Comparison of ENCODE assay signal across 8 cellular contexts in the genomic region with DNA sequence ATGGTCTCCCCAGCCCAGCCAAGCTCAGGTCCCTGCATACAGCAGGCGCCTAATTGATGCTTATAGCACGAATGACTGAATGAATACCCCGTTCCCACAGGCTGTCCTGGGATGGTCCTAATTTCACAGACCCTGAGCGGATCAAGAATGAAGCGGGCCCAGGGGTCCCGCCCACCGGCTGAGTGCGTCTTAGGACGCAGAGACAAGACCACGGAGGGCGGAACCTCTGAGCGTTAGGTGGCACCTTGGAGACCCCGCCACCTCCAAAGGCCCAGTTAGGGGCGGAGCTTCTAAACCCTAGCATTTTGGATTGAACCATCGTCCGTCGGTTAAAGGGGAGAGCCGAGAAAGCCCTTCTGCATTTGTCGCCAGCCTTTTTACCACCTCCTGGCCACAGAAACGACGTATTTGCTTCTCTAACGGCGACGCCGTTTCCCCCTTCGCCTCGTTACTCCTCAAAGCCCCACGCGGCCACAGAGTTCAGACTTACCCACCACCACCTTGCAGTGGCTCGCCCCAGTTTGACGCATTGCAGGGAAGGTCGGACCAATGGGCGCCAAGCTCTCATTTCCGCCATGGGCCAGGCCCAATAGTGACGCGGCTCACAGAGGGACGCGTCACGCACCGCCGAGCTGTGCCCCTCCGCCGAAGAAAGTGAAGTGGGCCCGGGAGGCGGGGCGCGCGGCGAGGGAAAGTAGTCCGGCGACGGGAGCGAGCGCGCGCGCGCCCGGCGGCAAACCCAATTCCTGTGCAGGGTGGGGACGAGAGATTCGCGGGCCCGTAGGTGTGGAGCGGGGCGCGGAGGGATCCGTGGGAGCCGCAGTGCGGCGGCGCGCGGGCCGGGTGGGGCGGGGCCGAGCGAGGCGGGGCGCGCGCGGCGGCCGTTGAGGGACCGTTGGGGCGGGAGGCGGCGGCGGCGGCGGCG. TPM values are rescaled to one million over a fixed set of nuclear protein-coding genes. Genes with fewer than 3 reads are reported as not detected.
DNase-seq lines count a peak whose midpoint lies in the region; ATAC-seq and TF ChIP-seq lines count a peak whose summit lies in the region.

No MANE protein-coding gene starts in this region.

- H3K9me3 ChIP-seq in duodenal mucosa (ENCODE audit: control insufficient read depth in 1 of 2, low read length in 2 of 2) (no peaks in the 10 kb centered on the region), right lobe of liver (no peaks in the 10 kb centered on the region)

- TF ChIP-seq CTCF in CD14-positive monocyte (IDR thresholded peaks at IDR 0.05) (no peak), right lobe of liver (IDR thresholded peaks at IDR 0.05) (no peak)

- peaks cover 12 to 16% of the 10 kb centered on the region in 2 donors for H3K36me3 Mint-ChIP-seq in CD14-positive monocyte

- peaks cover 4 to 14% (median 5%) of the 10 kb centered on the region in 3 donors for H3K27me3 Mint-ChIP-seq in CD14-positive monocyte (ENCODE audit: low read depth in 3 of 3)

- peak overlapping the region; percentile 95 to 97 for H3K4me3 Mint-ChIP-seq in CD14-positive monocyte

- H3K36me3 ChIP-seq in duodenal mucosa (ENCODE audit: control insufficient read depth in 1 of 2, insufficient read depth in 2 of 2, low read length in 2 of 2), result peaks cover under 1 to 3% of the 10 kb centered on the region in 2 donors
- no peaks in the 10 kb centered on the region for H3K36me3 ChIP-seq in right lobe of liver

- WGBS in right lobe of liver (ENCODE audit: insufficient coverage, low coverage, low lambda C conversion rate, missing lambda C conversion rate), result under 1% methylated on average over 16 of the region's 93 CpGs

- peaks cover 34% of the 10 kb centered on the region for H3K4me1 Mint-ChIP-seq in CD14-positive monocyte

- peaks cover 4 to 17% (median 15%) of the 10 kb centered on the region in 7 donors for H3K9me3 Mint-ChIP-seq in CD14-positive monocyte

- H3K9ac ChIP-seq in duodenal mucosa (ENCODE audit: low read depth in 1 of 2, low read length in 2 of 2), result peak overlapping the region; percentile 86 to 100

- peak overlapping the region; percentile 100 for H3K27ac Mint-ChIP-seq in CD14-positive monocyte

- H3K4me1 ChIP-seq in duodenal mucosa (ENCODE audit: control insufficient read depth in 1 of 2, insufficient read depth in 2 of 2, low read length in 2 of 2) (peaks cover 14 to 24% of the 10 kb centered on the region in 2 donors), right lobe of liver (peaks cover 0 to 31% (median 11%) of the 10 kb centered on the region in 4 donors)

- intact Hi-C loops in CD14-positive monocyte (cut with micrococcal nuclease), result loop anchor here in 1 of 2 donors (10.0 kb wide), 1 partner anchor 46 kb away; no protein-coding TSS in a partner anchor
- intact Hi-C loops in right lobe of liver (cut with DNase I), result no loop called here

- H3K27ac ChIP-seq in duodenal mucosa (ENCODE audit: low read depth, low read length) (peak overlapping the region; percentile 97), right lobe of liver (peak overlapping the region; percentile 95 to 100 (median 98))

- H3K27me3 ChIP-seq in duodenal mucosa (ENCODE audit: control insufficient read depth in 1 of 2, insufficient read depth in 2 of 2, low read length in 2 of 2) (no peaks in the 10 kb centered on the region), right lobe of liver (no peaks in the 10 kb centered on the region)

- TF ChIP-seq POLR2A in right lobe of liver (IDR thresholded peaks at IDR 0.05), result peak; percentile 76

- H3K4me3 ChIP-seq in duodenal mucosa (ENCODE audit: low read depth in 1 of 2, low read length in 2 of 2), result peak overlapping the region; percentile 91 to 94
- H3K4me3 ChIP-seq in right lobe of liver, result peak overlapping the region; percentile 99 to 100 (median 100)

- DNase-seq in CD14-positive monocyte (ENCODE audit: low spot score), result peak; percentile 97
- peak; percentile 99 for DNase-seq in NCI-H69 (lab: John Stamatoyannopoulos, UW)
- peak; percentile 99 for DNase-seq in activated CD4-positive, alpha-beta T cell treated with anti-CD3 and anti-CD28 coated beads, Interleukin-2, amount 50 U/mL, for 48 hours
- peak; percentile 96 to 98 (median 96) for DNase-seq in right lobe of liver
- peak; percentile 98 for DNase-seq in stimulated activated CD4-positive, alpha-beta T cell treated with anti-CD3 and anti-CD28 coated beads, Interleukin-4, amount 100 ng/mL, for 24 hours

- ATAC-seq in GM19372 (IDR thresholded peaks at IDR 0.05; ENCODE audit: low read depth, unreplicated experiment) (peak; percentile 84), HG03521 (IDR thresholded peaks at IDR 0.05; ENCODE audit: unreplicated experiment) (peak; percentile 77), right lobe of liver (peak; percentile 79 to 87 (median 84))

RNA-seq across cellular contexts. Expression of a gene that starts 0.5 kb away (rescaled TPM):
- 100 to 1,000 TPM; 165 to 177 TPM for polyA plus RNA-seq in CD14-positive monocyte
- 100 to 1,000 TPM in 1 of 6 experiments, 10 to 100 TPM in 5; 83.8 to 119 (median 92.2) TPM for total RNA-seq in right lobe of liver

RNA-seq across cellular contexts. Expression of a gene that starts 24.2 kb away (rescaled TPM):
- polyA plus RNA-seq in CD14-positive monocyte, result 10 to 100 TPM; 12.8 to 14.1 TPM
- total RNA-seq in right lobe of liver, result 1 to 10 TPM; 2.4 to 4.1 (median 3.0) TPM

RNA-seq across cellular contexts. Expression of a gene that starts 35.3 kb away (rescaled TPM):
- polyA plus RNA-seq in CD14-positive monocyte, result not detected
- total RNA-seq in right lobe of liver, result not detected

Comparison
In these comparisons a context has a peak if more than half of its experiments do, and no peak if none do; other contexts are left out.
1. Peak in every context shown above with its lines: DNase-seq, ATAC-seq, H3K4me3 ChIP-seq and H3K27ac ChIP-seq.